ENCODE assay signal across 8 cellular contexts in the genomic region with DNA sequence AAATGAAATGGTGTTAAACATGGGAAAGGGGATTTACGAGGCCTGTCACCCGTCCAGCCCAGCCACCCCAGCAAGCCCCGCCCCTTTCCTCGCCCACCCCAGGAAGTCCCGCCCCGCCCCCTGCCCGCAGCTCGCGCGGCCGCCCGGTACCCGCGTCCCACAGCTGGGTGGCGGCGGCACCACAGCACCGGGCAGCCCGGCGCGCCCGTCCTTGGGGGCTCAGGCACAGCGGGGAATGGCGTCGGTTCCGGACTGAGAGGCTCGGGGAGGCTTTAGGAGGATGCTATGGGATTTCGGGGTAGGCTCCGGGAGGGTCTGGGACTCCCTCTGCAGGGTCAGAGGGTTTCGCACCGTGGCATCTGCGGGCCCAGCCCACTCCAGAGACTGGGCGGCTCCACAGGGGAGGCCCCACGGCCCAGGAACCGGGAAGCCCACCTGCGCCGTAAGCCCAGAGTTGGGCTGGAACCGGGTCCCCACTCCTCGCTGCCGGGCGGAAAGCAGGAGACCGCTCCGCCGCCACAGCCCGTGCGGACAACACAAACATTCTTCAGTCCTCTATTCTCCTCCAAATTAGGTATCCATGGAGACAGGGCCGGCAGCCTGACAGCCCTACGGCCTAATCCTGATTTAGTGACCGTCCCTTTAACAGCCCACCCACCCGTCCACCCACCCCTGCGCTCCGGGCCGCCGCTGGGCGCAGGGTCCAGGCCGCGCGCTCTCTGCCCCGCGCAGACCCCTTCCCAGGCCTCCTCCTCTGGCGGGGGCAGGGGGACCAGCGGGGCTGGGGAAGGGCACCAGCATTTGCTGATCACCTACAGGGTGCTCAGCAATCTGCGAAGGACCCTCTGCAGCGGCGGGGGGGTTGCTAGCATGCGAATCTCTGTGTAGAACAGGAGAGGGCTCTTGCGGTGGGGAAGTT. TPM values are rescaled to one million over a fixed set of nuclear protein-coding genes. Genes with fewer than 3 reads are reported as not detected.
DNase-seq lines count a peak whose midpoint lies in the region; ATAC-seq and TF ChIP-seq lines count a peak whose summit lies in the region.

No MANE protein-coding gene starts in this region.

- ATAC-seq in GM21390 (IDR thresholded peaks at IDR 0.05; ENCODE audit: unreplicated experiment) = no peak

- H3K27me3 ChIP-seq in cardiac muscle cell (no peaks in the 10 kb centered on the region), prostate gland (replicated peaks; ENCODE audit: insufficient read depth) (no peaks in the 10 kb centered on the region)

- intact Hi-C loops in prostate gland (cut with DNase I) = no loop called here

- DNase-seq in activated gamma-delta T cell treated with Interleukin-2 at 50 U/mL for 16 hours (peak; percentile 49), activated gamma-delta T cell (lab: John Stamatoyannopoulos, UW) (no peak), cardiac muscle cell (ENCODE audit: low read depth in 1 of 2, low spot score in 1 of 2) (peak; percentile 20 to 69), prostate gland (ENCODE audit: low spot score) (peak; percentile 34), GF-D8 (lab: John Stamatoyannopoulos, UW) (no peak), NCI-H2081 (lab: John Stamatoyannopoulos, UW) (no peak)
- peak; percentile 63 to 66 for DNase-seq in activated T-cell treated with anti-CD3 and anti-CD28 coated beads, Interleukin-2, amount 50 U/mL, for 48 hours

- no peaks in the 10 kb centered on the region for H3K4me1 ChIP-seq in cardiac muscle cell (ENCODE audit: low read depth)
- H3K4me1 ChIP-seq in prostate gland (replicated peaks) = no peaks in the 10 kb centered on the region

- TF ChIP-seq CTCF in cardiac muscle cell (IDR thresholded peaks at IDR 0.05; ENCODE audit: low read depth, low read length) (no peak), prostate gland (IDR thresholded peaks at IDR 0.05) (no peak)

- no peak for TF ChIP-seq POLR2A in prostate gland (IDR thresholded peaks at IDR 0.05)

- H3K4me3 ChIP-seq in cardiac muscle cell (peak overlapping the region; percentile 66), prostate gland (peak overlapping the region; percentile 35 to 42)

- H3K9me3 ChIP-seq in cardiac muscle cell (ENCODE audit: low read depth) (no peaks in the 10 kb centered on the region), prostate gland (no peaks in the 10 kb centered on the region)

- H3K27ac ChIP-seq in cardiac muscle cell (peak overlapping the region; percentile 8), prostate gland (peak overlapping the region; percentile 20 to 36)

- WGBS in prostate gland = 1% methylated on average over 37 of the region's 66 CpGs

- H3K36me3 ChIP-seq in cardiac muscle cell (no peaks in the 10 kb centered on the region), prostate gland (no peaks in the 10 kb centered on the region)

RNA-seq across cellular contexts. Expression of a gene that starts 1.3 kb away (rescaled TPM):
- total RNA-seq in cardiac muscle cell = 10.5 and 14.1 TPM in 2 replicates
- 3.0 and 5.0 TPM in 2 replicates for polyA plus RNA-seq in cardiac muscle cell
- 1 to 10 TPM in 1 of 2 donors, under 1 TPM in 1; 0.46 to 1.4 TPM for total RNA-seq in prostate gland

RNA-seq across cellular contexts. Expression of a gene that starts 40.7 kb away (rescaled TPM):
- total RNA-seq in cardiac muscle cell (0.30 TPM in 1 of 2 replicates, not detected in the other), prostate gland (not detected)
- polyA plus RNA-seq in cardiac muscle cell = 1.2 TPM in 1 of 2 replicates, not detected in the other

Comparison
In these comparisons a context has a peak if more than half of its experiments do, and no peak if none do; other contexts are left out.
1. DNase-seq: peak in activated gamma-delta T cell treated with Interleukin-2 at 50 U/mL for 16 hours (single experiment), activated T-cell treated with anti-CD3 and anti-CD28 coated beads, Interleukin-2, amount 50 U/mL, for 48 hours (2 of 2), cardiac muscle cell (2 of 2) and prostate gland (single experiment); none in activated gamma-delta T cell (single experiment), GF-D8 (single experiment) and NCI-H2081 (0 of 2).